Comparison of ENCODE assay signal across 19 cellular contexts in the genomic region with DNA sequence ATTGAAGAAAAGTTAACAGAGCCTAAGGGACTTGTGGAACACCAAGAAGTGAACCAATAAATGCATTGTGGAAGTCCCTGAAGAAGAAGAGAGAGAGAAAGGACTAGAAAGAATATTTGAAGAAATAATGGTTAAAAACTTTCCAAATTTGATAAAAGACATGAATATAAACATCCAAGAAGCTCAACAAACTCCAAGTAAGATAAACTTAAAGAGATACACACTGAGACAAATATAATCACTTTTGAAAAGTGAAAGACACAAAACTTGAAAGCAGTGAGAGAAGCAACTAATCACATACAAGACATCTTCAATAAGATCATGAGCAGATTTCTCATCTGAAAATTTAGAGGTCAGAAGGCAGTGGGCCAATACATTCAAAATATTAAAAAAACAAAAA.
DNase-seq lines count a peak whose midpoint lies in the region; FAIRE-seq and TF ChIP-seq lines count a peak whose summit lies in the region.
"Had no signal": no experiment of that assay in that cellular context is flagged by ENCODE, and none has a peak within 500 bp of the region (broad histone marks: within the 10 kb centered on the region; RNA-seq: fewer than 3 reads in every experiment).

No MANE protein-coding gene starts in this region.

- no peak for TF ChIP-seq POLR2A in H1 (IDR thresholded peaks at IDR 0.05; ENCODE audit: control extremely low read depth in 1 of 2, low read depth in 2 of 2, low read length in 2 of 2)

- H3K4ac ChIP-seq in H1 (replicated peaks; ENCODE audit: insufficient read length, low read depth, low read length) = no peak overlapping the region

- H4K5ac ChIP-seq in H1 (ENCODE audit: insufficient read length, low read depth, low read length) = no peak overlapping the region

- H3K9ac ChIP-seq in H1 (replicated peaks in 1 of 4; ENCODE audit: extremely low read depth in 1 of 4, low read depth in 3 of 4, low read length in 3 of 4) = no peak overlapping the region
- H3K9ac ChIP-seq: BLaER1 had no signal

- no peak overlapping the region for H2BK15ac ChIP-seq in H1 (ENCODE audit: low read length)

- H3K56ac ChIP-seq in H1 (replicated peaks; ENCODE audit: insufficient read length, low read depth, low read length) = no peak overlapping the region

- no peak overlapping the region for H3K23ac ChIP-seq in H1 (ENCODE audit: insufficient read length)

- H3K27ac ChIP-seq in HEK293 (ENCODE audit: extremely low read depth, low read depth, low read length) (no peak overlapping the region), H1 (ENCODE audit: low read depth, low read length) (no peak overlapping the region)
- H3K27ac ChIP-seq: 22Rv1, BLaER1 had no signal

- no peak overlapping the region for H2BK20ac ChIP-seq in H1 (ENCODE audit: low read length)

- no peak overlapping the region for H3K18ac ChIP-seq in H1 (ENCODE audit: extremely low read depth, low read length)

- TF ChIP-seq CTCF in HEK293 (tag by site-specific recombination; IDR thresholded peaks at IDR 0.05) = no peak
- no peak for TF ChIP-seq CTCF in H1 (IDR thresholded peaks at IDR 0.05; ENCODE audit: control extremely low read depth in 1 of 3, insufficient read depth in 1 of 3, low read depth in 1 of 3, low read length in 3 of 3)

- TF ChIP-seq RAD21 in H1 (IDR thresholded peaks at IDR 0.05 in 1 of 2, conservative IDR thresholded peaks at IDR 0.05 in 1 of 2; ENCODE audit: low read depth in 2 of 2, low read length in 2 of 2) = no peak

- no peak overlapping the region for H4K8ac ChIP-seq in H1 (ENCODE audit: extremely low read depth, insufficient read depth, low read length)

- H3K79me2 ChIP-seq in H1 (ENCODE audit: control insufficient read depth in 1 of 2, insufficient read depth in 2 of 2, low read length in 2 of 2) = no peaks in the 10 kb centered on the region

- H2BK12ac ChIP-seq in H1 (ENCODE audit: low read depth, low read length) = no peak overlapping the region

- H2BK120ac ChIP-seq in H1 (replicated peaks; ENCODE audit: low read depth, low read length) = no peak overlapping the region

- no peaks in the 10 kb centered on the region for H3K79me1 ChIP-seq in H1 (ENCODE audit: low read depth, low read length)

- H4K20me1 ChIP-seq in H1 (replicated peaks in 1 of 2; ENCODE audit: control insufficient read depth in 1 of 2, insufficient read depth in 2 of 2, low read length in 2 of 2) = no peaks in the 10 kb centered on the region
- H4K20me1 ChIP-seq: BLaER1 had no signal

- no peaks in the 10 kb centered on the region for H3K36me3 ChIP-seq in HEK293 (ENCODE audit: control insufficient read depth in 2 of 2, insufficient read depth in 1 of 2, low read length in 2 of 2)
- no peaks in the 10 kb centered on the region; a peak in 1 of 8 replicates for H3K36me3 ChIP-seq in H1 (ENCODE audit: control insufficient read depth in 2 of 4, insufficient read depth in 4 of 4, low read length in 3 of 4)
- no peaks in the 10 kb centered on the region for H3K36me3 ChIP-seq in MG63
- H3K36me3 ChIP-seq: BE2C, BLaER1 had no signal

- H3K4me2 ChIP-seq in H1 (ENCODE audit: insufficient read depth in 1 of 2, low read depth in 2 of 2, low read length in 2 of 2) = no peak overlapping the region
- H3K4me2 ChIP-seq: BLaER1 had no signal

- H3K9me3 ChIP-seq in HEK293 (ENCODE audit: control insufficient read depth, insufficient read depth, low read depth, low read length) = no peaks in the 10 kb centered on the region
- H3K9me3 ChIP-seq in H1 (ENCODE audit: insufficient read depth in 2 of 2, low read depth in 1 of 2, low read length in 1 of 2) = 0 out of 4 replicates have a peak, but pooled peaks cover 0 to 2% of the 10 kb centered on the region in 2 experiments
- peaks cover 15% of the 10 kb centered on the region for H3K9me3 ChIP-seq in MG63
- H3K9me3 ChIP-seq: BE2C had no signal

- no peak overlapping the region for H2BK5ac ChIP-seq in H1 (ENCODE audit: low read depth, low read length)

- no peak for TF ChIP-seq EP300 in H1 (IDR thresholded peaks at IDR 0.05; ENCODE audit: borderline replicate concordance in 1 of 2, low read depth in 2 of 2, low read length in 2 of 2)

- no peak overlapping the region for H2AK5ac ChIP-seq in H1 (ENCODE audit: low read depth, low read length)

- CTCF ChIA-PET in HEK293 (lab: Yijun Ruan, JAX) (interaction anchor here (1.6 kb wide), 1 partner anchor 10 kb away, joined by 4 read pairs; no protein-coding TSS in a partner anchor), H1 (lab: Charles Lee; ENCODE audit: partially characterized antibody) (interaction anchor here (1.3 kb wide), 1 partner anchor 270 kb away, joined by 3 read pairs; no protein-coding TSS in a partner anchor)

- POLR2A ChIA-PET in HEK293 (lab: Yijun Ruan, JAX) (no interaction called here), H1 (lab: Charles Lee; ENCODE audit: partially characterized antibody) (no interaction called here)

- no peaks in the 10 kb centered on the region for H3K4me1 ChIP-seq in HEK293 (ENCODE audit: control insufficient read depth, insufficient read depth, low read length)
- no peaks in the 10 kb centered on the region for H3K4me1 ChIP-seq in H1 (replicated peaks in 1 of 4; ENCODE audit: control insufficient read depth in 3 of 4, insufficient read depth in 4 of 4, low read length in 3 of 4)
- H3K4me1 ChIP-seq: BLaER1 had no signal

- H3K14ac ChIP-seq in H1 (ENCODE audit: insufficient read length) = no peak overlapping the region

- H2AFZ ChIP-seq in H1 (ENCODE audit: low read length) = no peak overlapping the region

- H4K91ac ChIP-seq in H1 (replicated peaks; ENCODE audit: insufficient read length, low read length) = no peak overlapping the region

- no peaks in the 10 kb centered on the region for H3K23me2 ChIP-seq in H1 (ENCODE audit: low read depth, low read length)

- DNase-seq in H1 (ENCODE audit: low read depth in 1 of 2, low spot score in 2 of 2) (no peak), MG63 (no peak), mucosa of gallbladder (ENCODE audit: low spot score) (no peak)
- DNase-seq: ACHN; BE2C; C1 segment of cervical spinal cord; CD4-positive, alpha-beta memory T cell; CD4-positive, CD25-positive, alpha-beta regulatory T cell; CD8-positive, alpha-beta memory T cell; COR-L47; DMS79 treated with DMSO at 0.1 percent for 48 hours; GF-D8 had no signal

- FAIRE-seq in A204.1 (lab: Jason Lieb, UNC) (peak; percentile 39), H1 (lab: Jason Lieb, UNC) (peak; percentile 7)
- FAIRE-seq: G401.6, GM12891, GM19239 had no signal

- H3K27me3 ChIP-seq in H1 (replicated peaks in 1 of 4; ENCODE audit: control insufficient read depth in 3 of 4, extremely low read depth in 1 of 4, insufficient read depth in 3 of 4, low read length in 3 of 4) (no peaks in the 10 kb centered on the region; a peak in 1 of 7 replicates), MG63 (no peaks in the 10 kb centered on the region)
- H3K27me3 ChIP-seq: BE2C, BLaER1 had no signal

- H3K4me3 ChIP-seq in HEK293 (ENCODE audit: low read depth, low read length) = no peak overlapping the region
- H3K4me3 ChIP-seq in H1 (ENCODE audit: extremely low read depth in 1 of 4, insufficient read depth in 2 of 4, low read depth in 3 of 4, low read length in 4 of 4) = no peak overlapping the region
- H3K4me3 ChIP-seq in MG63 = no peak overlapping the region
- H3K4me3 ChIP-seq: BLaER1 had no signal

TF ChIP-seq in HEK293, 187 proteins besides CTCF, POLR2A, EP300 and RAD21:
- TF ChIP-seq SETDB1 (IDR thresholded peaks at IDR 0.05; ENCODE audit: insufficient read length, low read length) (peak; percentile 81), ZNF501 (tag by site-specific recombination; IDR thresholded peaks at IDR 0.05) (no peak), ZNF558 (tag by site-specific recombination; IDR thresholded peaks at IDR 0.05) (peak; percentile 91)

TF ChIP-seq in H1, 55 proteins besides CTCF, POLR2A, EP300 and RAD21:
- no peak for TF ChIP-seq RBBP5 (IDR thresholded peaks at IDR 0.05; ENCODE audit: borderline replicate concordance, low read depth, low read length)
- no peak for TF ChIP-seq TEAD4 (IDR thresholded peaks at IDR 0.05; ENCODE audit: low read depth, low read length)
- no peak for TF ChIP-seq KDM1A (IDR thresholded peaks at IDR 0.05; ENCODE audit: borderline replicate concordance, low read length)
- no peak for TF ChIP-seq BACH1 (IDR thresholded peaks at IDR 0.05; ENCODE audit: low read length)
- no peak for TF ChIP-seq SIRT6 (IDR thresholded peaks at IDR 0.05; ENCODE audit: low read length)
